Comparison of ENCODE assay signal across 9 cellular contexts in the genomic region with DNA sequence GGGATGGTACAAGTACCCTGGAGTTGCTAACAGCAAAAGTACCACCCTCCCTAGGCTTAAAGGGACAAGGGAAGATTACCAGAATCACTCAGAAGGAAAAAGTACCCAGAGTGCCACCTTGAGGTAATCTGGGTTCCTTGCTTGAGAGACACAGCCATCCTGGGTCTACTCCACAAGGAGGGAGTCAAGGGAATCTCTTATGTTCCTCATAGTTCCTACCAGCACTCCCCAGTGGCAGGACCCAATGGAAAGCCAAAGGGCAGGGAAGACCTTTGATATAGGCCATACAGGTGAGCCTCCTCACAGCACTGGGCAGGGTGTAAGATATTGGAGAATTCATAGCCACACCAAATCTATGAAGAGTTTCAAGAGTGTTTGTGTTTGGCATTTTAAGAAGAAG. TPM values are rescaled to one million over a fixed set of nuclear protein-coding genes. Genes with fewer than 3 reads are reported as not detected.
A peak's percentile ranks its signal among the peaks of the same experiment; 100 is the strongest.
DNase-seq lines count a peak whose midpoint lies in the region; ATAC-seq and TF ChIP-seq lines count a peak whose summit lies in the region.
"Had no signal": no experiment of that assay in that cellular context is flagged by ENCODE, and none has a peak within 500 bp of the region (broad histone marks: within the 10 kb centered on the region; RNA-seq: fewer than 3 reads in every experiment).

No MANE protein-coding gene starts in this region.

- H3K27ac Mint-ChIP-seq in activated CD8-positive, alpha-beta T cell treated with anti-CD3 and anti-CD28 coated beads, Interleukin-2, amount 10 ng/mL, durations not matched to agents 7 days and 5 days: no peak overlapping the region

- peak; percentile 61 for ATAC-seq in activated CD8-positive, alpha-beta T cell treated with anti-CD3 and anti-CD28 coated beads, Interleukin-2, amount 10 ng/mL, durations not matched to agents 7 days and 5 days
- ATAC-seq in HG03039 (IDR thresholded peaks at IDR 0.05; ENCODE audit: unreplicated experiment) (no peak), HG02870 (IDR thresholded peaks at IDR 0.05; ENCODE audit: unreplicated experiment) (no peak), GM19035 (IDR thresholded peaks at IDR 0.05; ENCODE audit: unreplicated experiment) (no peak)

- DNase-seq in BJ (ENCODE audit: low read depth) (no peak), HL-60 (ENCODE audit: low read depth in 1 of 2, low spot score in 1 of 2) (peak in 1 of 2 experiments; percentile 3), iris pigment epithelial cell (ENCODE audit: low read depth) (peak; percentile 25), C1 segment of cervical spinal cord (lab: John Stamatoyannopoulos, UW) (no peak)
- DNase-seq in activated CD8-positive, alpha-beta T cell treated with anti-CD3 and anti-CD28 coated beads, Interleukin-2, amount 10 ng/mL, durations not matched to agents 7 days and 5 days: peak; percentile 26

- H3K4me3 ChIP-seq in BJ (ENCODE audit: low read depth, low read length) (no peak overlapping the region), HL-60 (replicated peaks; ENCODE audit: insufficient read depth, low read length) (no peak overlapping the region)
- H3K4me3 ChIP-seq: skin epidermis had no signal

- H3K27ac ChIP-seq in HL-60 (replicated peaks): no peak overlapping the region
- H3K27ac ChIP-seq: skin epidermis had no signal

- POLR2A ChIA-PET in BJ (lab: Charles Lee): no interaction called here
- POLR2A ChIA-PET in activated CD8-positive, alpha-beta T cell treated with anti-CD3 and anti-CD28 coated beads, Interleukin-2, amount 10 ng/mL, durations not matched to agents 7 days and 5 days (lab: Charles Lee): no interaction called here

- CTCF ChIA-PET in BJ (lab: Yijun Ruan, JAX): interaction anchor here (1.6 kb wide), 1 partner anchor 8 kb away, joined by 3 read pairs; no protein-coding TSS in a partner anchor
- CTCF ChIA-PET in activated CD8-positive, alpha-beta T cell treated with anti-CD3 and anti-CD28 coated beads, Interleukin-2, amount 10 ng/mL, durations not matched to agents 7 days and 5 days (lab: Charles Lee): no interaction called here

- peaks cover 17% of the 10 kb centered on the region for H3K4me1 Mint-ChIP-seq in activated CD8-positive, alpha-beta T cell treated with anti-CD3 and anti-CD28 coated beads, Interleukin-2, amount 10 ng/mL, durations not matched to agents 7 days and 5 days (ENCODE audit: low read depth)

- H3K27me3 ChIP-seq in BJ (ENCODE audit: control insufficient read depth, insufficient read depth, low read length) (no peaks in the 10 kb centered on the region; the same call in 1 of the 2 replicates), HL-60 (ENCODE audit: insufficient read depth, poor library complexity, severe bottlenecking) (peaks cover 2% of the 10 kb centered on the region)

- H3K36me3 ChIP-seq in BJ (ENCODE audit: control insufficient read depth, insufficient read depth, low read length): no peaks in the 10 kb centered on the region

- no peaks in the 10 kb centered on the region for H3K9me3 Mint-ChIP-seq in activated CD8-positive, alpha-beta T cell treated with anti-CD3 and anti-CD28 coated beads, Interleukin-2, amount 10 ng/mL, durations not matched to agents 7 days and 5 days (ENCODE audit: insufficient read depth)

- TF ChIP-seq CTCF in BJ (IDR thresholded peaks at IDR 0.05; ENCODE audit: insufficient read depth, low read depth, low read length) (peak; percentile 37), HL-60 (IDR thresholded peaks at IDR 0.05; ENCODE audit: insufficient read depth, low read length) (peak; percentile 14)

- no peak overlapping the region for H3K4me3 Mint-ChIP-seq in activated CD8-positive, alpha-beta T cell treated with anti-CD3 and anti-CD28 coated beads, Interleukin-2, amount 10 ng/mL, durations not matched to agents 7 days and 5 days

- peaks cover 6% of the 10 kb centered on the region for H3K27me3 Mint-ChIP-seq in activated CD8-positive, alpha-beta T cell treated with anti-CD3 and anti-CD28 coated beads, Interleukin-2, amount 10 ng/mL, durations not matched to agents 7 days and 5 days (ENCODE audit: low read depth)

- H3K36me3 Mint-ChIP-seq in activated CD8-positive, alpha-beta T cell treated with anti-CD3 and anti-CD28 coated beads, Interleukin-2, amount 10 ng/mL, durations not matched to agents 7 days and 5 days (ENCODE audit: low read depth): no peaks in the 10 kb centered on the region

RNA-seq across cellular contexts. Expression of a gene that starts 5.7 kb away (rescaled TPM):
- not detected in 2 replicates for polyA plus RNA-seq in BJ (2011; rRNA removed)
- polyA minus RNA-seq in BJ (2011; rRNA and poly(A)+ RNA removed): not detected in 2 replicates
- under 1 TPM in 1 of 2 experiments, not detected in 1; 0.60 TPM for total RNA-seq in activated CD8-positive, alpha-beta T cell treated with anti-CD3 and anti-CD28 coated beads, Interleukin-2, amount 10 ng/mL, durations not matched to agents 7 days and 5 days

Comparison
In these comparisons a context has a peak if more than half of its experiments do, and no peak if none do; other contexts are left out.
1. DNase-seq: peak in activated CD8-positive, alpha-beta T cell treated with anti-CD3 and anti-CD28 coated beads, Interleukin-2, amount 10 ng/mL, durations not matched to agents 7 days and 5 days (single experiment) and iris pigment epithelial cell (single experiment); none in BJ (single experiment) and C1 segment of cervical spinal cord (0 of 14).